1 cellular context compared by ENCODE assay signal in the genomic region with DNA sequence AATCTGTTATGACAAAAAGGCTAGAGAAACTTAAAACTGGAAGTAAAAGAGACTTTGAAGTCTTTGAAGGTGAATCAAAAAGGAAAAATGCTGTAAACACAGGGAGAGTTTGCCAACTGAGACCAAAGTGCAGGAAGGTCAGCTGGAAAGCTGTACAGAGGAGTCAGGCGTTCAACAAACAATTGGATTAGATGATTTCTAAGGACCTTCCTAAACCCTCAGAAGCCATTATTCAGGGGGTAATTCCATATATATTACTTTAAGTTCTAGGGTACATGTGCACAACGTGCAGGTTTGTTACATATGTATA.
TF ChIP-seq lines count a peak whose summit lies in the region.

No MANE protein-coding gene starts in this region.

TF ChIP-seq in HepG2, 621 proteins besides CTCF, POLR2A, EP300 and RAD21 (continued from another document and continues in another):
- TF ChIP-seq FOSL2 (CRISPR knock-in tag; IDR thresholded peaks at IDR 0.05): peak; percentile 80
- TF ChIP-seq ZKSCAN1 (IDR thresholded peaks at IDR 0.05; ENCODE audit: low read length): no peak
- TF ChIP-seq, protein P1, sequence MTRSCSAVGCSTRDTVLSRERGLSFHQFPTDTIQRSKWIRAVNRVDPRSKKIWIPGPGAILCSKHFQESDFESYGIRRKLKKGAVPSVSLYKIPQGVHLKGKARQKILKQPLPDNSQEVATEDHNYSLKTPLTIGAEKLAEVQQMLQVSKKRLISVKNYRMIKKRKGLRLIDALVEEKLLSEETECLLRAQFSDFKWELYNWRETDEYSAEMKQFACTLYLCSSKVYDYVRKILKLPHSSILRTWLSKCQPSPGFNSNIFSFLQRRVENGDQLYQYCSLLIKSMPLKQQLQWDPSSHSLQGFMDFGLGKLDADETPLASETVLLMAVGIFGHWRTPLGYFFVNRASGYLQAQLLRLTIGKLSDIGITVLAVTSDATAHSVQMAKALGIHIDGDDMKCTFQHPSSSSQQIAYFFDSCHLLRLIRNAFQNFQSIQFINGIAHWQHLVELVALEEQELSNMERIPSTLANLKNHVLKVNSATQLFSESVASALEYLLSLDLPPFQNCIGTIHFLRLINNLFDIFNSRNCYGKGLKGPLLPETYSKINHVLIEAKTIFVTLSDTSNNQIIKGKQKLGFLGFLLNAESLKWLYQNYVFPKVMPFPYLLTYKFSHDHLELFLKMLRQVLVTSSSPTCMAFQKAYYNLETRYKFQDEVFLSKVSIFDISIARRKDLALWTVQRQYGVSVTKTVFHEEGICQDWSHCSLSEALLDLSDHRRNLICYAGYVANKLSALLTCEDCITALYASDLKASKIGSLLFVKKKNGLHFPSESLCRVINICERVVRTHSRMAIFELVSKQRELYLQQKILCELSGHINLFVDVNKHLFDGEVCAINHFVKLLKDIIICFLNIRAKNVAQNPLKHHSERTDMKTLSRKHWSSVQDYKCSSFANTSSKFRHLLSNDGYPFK (CRISPR knock-in tag; IDR thresholded peaks at IDR 0.05; ENCODE audit: borderline replicate concordance): no peak
- TF ChIP-seq, protein P2, sequence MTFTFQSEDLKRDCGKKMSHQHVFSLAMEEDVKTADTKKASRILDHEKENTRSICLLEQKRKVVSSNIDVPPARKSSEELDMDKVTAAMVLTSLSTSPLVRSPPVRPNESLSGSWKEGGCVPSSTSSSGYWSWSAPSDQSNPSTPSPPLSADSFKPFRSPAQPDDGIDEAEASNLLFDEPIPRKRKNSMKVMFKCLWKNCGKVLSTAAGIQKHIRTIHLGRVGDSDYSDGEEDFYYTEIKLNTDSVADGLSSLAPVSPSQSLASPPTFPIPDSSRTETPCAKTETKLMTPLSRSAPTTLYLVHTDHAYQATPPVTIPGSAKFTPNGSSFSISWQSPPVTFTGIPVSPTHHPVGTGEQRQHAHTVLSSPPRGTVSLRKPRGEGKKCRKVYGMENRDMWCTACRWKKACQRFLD (CRISPR knock-in tag; IDR thresholded peaks at IDR 0.05; ENCODE audit: borderline replicate concordance): no peak
- no peak for TF ChIP-seq NBN (conservative IDR thresholded peaks at IDR 0.05)
- TF ChIP-seq FOXJ3 (CRISPR knock-in tag; IDR thresholded peaks at IDR 0.05; ENCODE audit: borderline replicate concordance): peak; percentile 68; the same call in 1 of the 2 replicates
- no peak for TF ChIP-seq TCF12 (IDR thresholded peaks at IDR 0.05)
- TF ChIP-seq TCF12 (CRISPR knock-in tag; IDR thresholded peaks at IDR 0.05): no peak
- TF ChIP-seq RARA (CRISPR knock-in tag; IDR thresholded peaks at IDR 0.05): peak; percentile 78
- no peak for TF ChIP-seq YEATS2 (CRISPR knock-in tag; IDR thresholded peaks at IDR 0.05; ENCODE audit: borderline replicate concordance)
- TF ChIP-seq, protein P3, sequence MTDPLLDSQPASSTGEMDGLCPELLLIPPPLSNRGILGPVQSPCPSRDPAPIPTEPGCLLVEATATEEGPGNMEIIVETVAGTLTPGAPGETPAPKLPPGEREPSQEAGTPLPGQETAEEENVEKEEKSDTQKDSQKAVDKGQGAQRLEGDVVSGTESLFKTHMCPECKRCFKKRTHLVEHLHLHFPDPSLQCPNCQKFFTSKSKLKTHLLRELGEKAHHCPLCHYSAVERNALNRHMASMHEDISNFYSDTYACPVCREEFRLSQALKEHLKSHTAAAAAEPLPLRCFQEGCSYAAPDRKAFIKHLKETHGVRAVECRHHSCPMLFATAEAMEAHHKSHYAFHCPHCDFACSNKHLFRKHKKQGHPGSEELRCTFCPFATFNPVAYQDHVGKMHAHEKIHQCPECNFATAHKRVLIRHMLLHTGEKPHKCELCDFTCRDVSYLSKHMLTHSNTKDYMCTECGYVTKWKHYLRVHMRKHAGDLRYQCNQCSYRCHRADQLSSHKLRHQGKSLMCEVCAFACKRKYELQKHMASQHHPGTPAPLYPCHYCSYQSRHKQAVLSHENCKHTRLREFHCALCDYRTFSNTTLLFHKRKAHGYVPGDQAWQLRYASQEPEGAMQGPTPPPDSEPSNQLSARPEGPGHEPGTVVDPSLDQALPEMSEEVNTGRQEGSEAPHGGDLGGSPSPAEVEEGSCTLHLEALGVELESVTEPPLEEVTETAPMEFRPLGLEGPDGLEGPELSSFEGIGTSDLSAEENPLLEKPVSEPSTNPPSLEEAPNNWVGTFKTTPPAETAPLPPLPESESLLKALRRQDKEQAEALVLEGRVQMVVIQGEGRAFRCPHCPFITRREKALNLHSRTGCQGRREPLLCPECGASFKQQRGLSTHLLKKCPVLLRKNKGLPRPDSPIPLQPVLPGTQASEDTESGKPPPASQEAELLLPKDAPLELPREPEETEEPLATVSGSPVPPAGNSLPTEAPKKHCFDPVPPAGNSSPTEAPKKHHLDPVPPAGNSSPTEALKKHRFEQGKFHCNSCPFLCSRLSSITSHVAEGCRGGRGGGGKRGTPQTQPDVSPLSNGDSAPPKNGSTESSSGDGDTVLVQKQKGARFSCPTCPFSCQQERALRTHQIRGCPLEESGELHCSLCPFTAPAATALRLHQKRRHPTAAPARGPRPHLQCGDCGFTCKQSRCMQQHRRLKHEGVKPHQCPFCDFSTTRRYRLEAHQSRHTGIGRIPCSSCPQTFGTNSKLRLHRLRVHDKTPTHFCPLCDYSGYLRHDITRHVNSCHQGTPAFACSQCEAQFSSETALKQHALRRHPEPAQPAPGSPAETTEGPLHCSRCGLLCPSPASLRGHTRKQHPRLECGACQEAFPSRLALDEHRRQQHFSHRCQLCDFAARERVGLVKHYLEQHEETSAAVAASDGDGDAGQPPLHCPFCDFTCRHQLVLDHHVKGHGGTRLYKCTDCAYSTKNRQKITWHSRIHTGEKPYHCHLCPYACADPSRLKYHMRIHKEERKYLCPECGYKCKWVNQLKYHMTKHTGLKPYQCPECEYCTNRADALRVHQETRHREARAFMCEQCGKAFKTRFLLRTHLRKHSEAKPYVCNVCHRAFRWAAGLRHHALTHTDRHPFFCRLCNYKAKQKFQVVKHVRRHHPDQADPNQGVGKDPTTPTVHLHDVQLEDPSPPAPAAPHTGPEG (CRISPR knock-in tag; IDR thresholded peaks at IDR 0.05): no peak
- TF ChIP-seq STAG1 (CRISPR knock-in tag; IDR thresholded peaks at IDR 0.05): no peak
- no peak for TF ChIP-seq GATA4 (IDR thresholded peaks at IDR 0.05; ENCODE audit: borderline replicate concordance, low read depth)
- TF ChIP-seq SMARCC2 (IDR thresholded peaks at IDR 0.05): 0 out of 2 replicates have a peak, but pooled peaks have one; percentile 27
- TF ChIP-seq TARDBP (CRISPR knock-in tag; IDR thresholded peaks at IDR 0.05): no peak; the same call in 1 of the 2 replicates
- peak; percentile 64; the same call in 1 of the 2 replicates for TF ChIP-seq NCOR1 (IDR thresholded peaks at IDR 0.05; ENCODE audit: borderline replicate concordance, low read length)
- TF ChIP-seq HDAC2 (CRISPR knock-in tag; IDR thresholded peaks at IDR 0.05): peak; percentile 65
- TF ChIP-seq, protein P4, sequence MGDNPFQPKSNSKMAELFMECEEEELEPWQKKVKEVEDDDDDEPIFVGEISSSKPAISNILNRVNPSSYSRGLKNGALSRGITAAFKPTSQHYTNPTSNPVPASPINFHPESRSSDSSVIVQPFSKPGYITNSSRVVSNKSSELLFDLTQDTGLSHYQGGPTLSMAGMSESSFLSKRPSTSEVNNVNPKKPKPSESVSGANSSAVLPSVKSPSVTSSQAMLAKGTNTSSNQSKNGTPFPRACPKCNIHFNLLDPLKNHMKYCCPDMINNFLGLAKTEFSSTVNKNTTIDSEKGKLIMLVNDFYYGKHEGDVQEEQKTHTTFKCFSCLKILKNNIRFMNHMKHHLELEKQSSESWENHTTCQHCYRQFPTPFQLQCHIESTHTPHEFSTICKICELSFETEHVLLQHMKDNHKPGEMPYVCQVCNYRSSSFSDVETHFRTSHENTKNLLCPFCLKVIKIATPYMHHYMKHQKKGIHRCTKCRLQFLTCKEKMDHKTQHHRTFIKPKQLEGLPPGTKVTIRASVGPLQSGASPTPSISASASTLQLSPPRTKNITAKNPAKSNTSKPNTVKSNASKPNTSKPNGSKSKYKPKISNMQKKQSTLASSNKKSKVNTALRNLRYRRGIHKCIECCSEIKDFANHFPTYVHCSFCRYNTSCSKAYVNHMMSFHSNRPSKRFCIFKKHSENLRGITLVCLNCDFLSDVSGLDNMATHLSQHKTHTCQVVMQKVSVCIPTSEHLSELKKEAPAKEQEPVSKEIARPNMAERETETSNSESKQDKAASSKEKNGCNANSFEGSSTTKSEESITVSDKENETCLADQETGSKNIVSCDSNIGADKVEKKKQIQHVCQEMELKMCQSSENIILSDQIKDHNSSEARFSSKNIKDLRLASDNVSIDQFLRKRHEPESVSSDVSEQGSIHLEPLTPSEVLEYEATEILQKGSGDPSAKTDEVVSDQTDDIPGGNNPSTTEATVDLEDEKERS (CRISPR knock-in tag; IDR thresholded peaks at IDR 0.05): peak; percentile 49; the same call in 1 of the 2 replicates
- TF ChIP-seq FOSL1 (CRISPR knock-in tag; IDR thresholded peaks at IDR 0.05; ENCODE audit: borderline replicate concordance): no peak
- TF ChIP-seq ZFP1 (CRISPR knock-in tag; IDR thresholded peaks at IDR 0.05): 0 out of 2 replicates have a peak, but pooled peaks have one; percentile 52
- TF ChIP-seq TEAD3 (CRISPR knock-in tag; optimal IDR thresholded peaks at IDR 0.05; ENCODE audit: borderline replicate concordance): peak; percentile 60
- TF ChIP-seq ZNF552 (CRISPR knock-in tag; IDR thresholded peaks at IDR 0.05; ENCODE audit: borderline replicate concordance): no peak
- TF ChIP-seq, protein P5, sequence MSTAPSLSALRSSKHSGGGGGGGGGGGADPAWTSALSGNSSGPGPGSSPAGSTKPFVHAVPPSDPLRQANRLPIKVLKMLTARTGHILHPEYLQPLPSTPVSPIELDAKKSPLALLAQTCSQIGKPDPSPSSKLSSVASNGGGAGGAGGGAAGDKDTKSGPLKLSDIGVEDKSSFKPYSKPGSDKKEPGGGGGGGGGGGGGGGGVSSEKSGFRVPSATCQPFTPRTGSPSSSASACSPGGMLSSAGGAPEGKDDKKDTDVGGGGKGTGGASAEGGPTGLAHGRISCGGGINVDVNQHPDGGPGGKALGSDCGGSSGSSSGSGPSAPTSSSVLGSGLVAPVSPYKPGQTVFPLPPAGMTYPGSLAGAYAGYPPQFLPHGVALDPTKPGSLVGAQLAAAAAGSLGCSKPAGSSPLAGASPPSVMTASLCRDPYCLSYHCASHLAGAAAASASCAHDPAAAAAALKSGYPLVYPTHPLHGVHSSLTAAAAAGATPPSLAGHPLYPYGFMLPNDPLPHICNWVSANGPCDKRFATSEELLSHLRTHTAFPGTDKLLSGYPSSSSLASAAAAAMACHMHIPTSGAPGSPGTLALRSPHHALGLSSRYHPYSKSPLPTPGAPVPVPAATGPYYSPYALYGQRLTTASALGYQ (CRISPR knock-in tag; IDR thresholded peaks at IDR 0.05): 0 out of 2 replicates have a peak, but pooled peaks have one; percentile 39
- TF ChIP-seq SOX13 (IDR thresholded peaks at IDR 0.05): no peak
- peak in 1 of 2 experiments; percentile 81; a peak in 2 of 4 replicates for TF ChIP-seq SOX13 (CRISPR knock-in tag; conservative IDR thresholded peaks at IDR 0.05 in 1 of 2, IDR thresholded peaks at IDR 0.05 in 1 of 2)
- TF ChIP-seq CREM (IDR thresholded peaks at IDR 0.05): peak; percentile 26; the same call in 1 of the 2 replicates
- TF ChIP-seq CREM (CRISPR knock-in tag; IDR thresholded peaks at IDR 0.05): no peak
- 0 out of 2 replicates have a peak, but pooled peaks have one; percentile 46 for TF ChIP-seq MEF2D (CRISPR knock-in tag; IDR thresholded peaks at IDR 0.05)
- TF ChIP-seq, protein P6, sequence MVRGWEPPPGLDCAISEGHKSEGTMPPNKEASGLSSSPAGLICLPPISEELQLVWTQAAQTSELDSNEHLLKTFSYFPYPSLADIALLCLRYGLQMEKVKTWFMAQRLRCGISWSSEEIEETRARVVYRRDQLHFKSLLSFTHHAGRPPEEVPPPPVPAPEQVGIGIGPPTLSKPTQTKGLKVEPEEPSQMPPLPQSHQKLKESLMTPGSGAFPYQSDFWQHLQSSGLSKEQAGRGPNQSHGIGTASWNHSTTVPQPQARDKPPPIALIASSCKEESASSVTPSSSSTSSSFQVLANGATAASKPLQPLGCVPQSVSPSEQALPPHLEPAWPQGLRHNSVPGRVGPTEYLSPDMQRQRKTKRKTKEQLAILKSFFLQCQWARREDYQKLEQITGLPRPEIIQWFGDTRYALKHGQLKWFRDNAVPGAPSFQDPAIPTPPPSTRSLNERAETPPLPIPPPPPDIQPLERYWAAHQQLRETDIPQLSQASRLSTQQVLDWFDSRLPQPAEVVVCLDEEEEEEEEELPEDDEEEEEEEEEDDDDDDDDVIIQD (CRISPR knock-in tag; IDR thresholded peaks at IDR 0.05; ENCODE audit: low read depth): 0 out of 2 replicates have a peak, but pooled peaks have one; percentile 65
- TF ChIP-seq LCORL (IDR thresholded peaks at IDR 0.05): no peak
- TF ChIP-seq LCORL (CRISPR knock-in tag; IDR thresholded peaks at IDR 0.05): peak; percentile 48; the same call in 1 of the 2 replicates
- TF ChIP-seq SOX6 (IDR thresholded peaks at IDR 0.05): no peak
- peak; percentile 76 for TF ChIP-seq SOX6 (CRISPR knock-in tag; IDR thresholded peaks at IDR 0.05)
- TF ChIP-seq, protein P7, sequence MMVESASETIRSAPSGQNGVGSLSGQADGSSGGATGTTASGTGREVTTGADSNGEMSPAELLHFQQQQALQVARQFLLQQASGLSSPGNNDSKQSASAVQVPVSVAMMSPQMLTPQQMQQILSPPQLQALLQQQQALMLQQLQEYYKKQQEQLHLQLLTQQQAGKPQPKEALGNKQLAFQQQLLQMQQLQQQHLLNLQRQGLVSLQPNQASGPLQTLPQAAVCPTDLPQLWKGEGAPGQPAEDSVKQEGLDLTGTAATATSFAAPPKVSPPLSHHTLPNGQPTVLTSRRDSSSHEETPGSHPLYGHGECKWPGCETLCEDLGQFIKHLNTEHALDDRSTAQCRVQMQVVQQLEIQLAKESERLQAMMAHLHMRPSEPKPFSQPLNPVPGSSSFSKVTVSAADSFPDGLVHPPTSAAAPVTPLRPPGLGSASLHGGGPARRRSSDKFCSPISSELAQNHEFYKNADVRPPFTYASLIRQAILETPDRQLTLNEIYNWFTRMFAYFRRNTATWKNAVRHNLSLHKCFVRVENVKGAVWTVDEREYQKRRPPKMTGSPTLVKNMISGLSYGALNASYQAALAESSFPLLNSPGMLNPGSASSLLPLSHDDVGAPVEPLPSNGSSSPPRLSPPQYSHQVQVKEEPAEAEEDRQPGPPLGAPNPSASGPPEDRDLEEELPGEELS (CRISPR knock-in tag; IDR thresholded peaks at IDR 0.05): peak; percentile 62
- TF ChIP-seq TCF7 (IDR thresholded peaks at IDR 0.05; ENCODE audit: low read depth): peak; percentile 82
- TF ChIP-seq EEA1 (CRISPR knock-in tag; IDR thresholded peaks at IDR 0.05; ENCODE audit: borderline replicate concordance): no peak
- peak; percentile 30; the same call in 1 of the 2 replicates for TF ChIP-seq ETV5 (CRISPR knock-in tag; IDR thresholded peaks at IDR 0.05; ENCODE audit: borderline replicate concordance)
- peak; percentile 51 for TF ChIP-seq CEBPG (CRISPR knock-in tag; IDR thresholded peaks at IDR 0.05)
